In the genomic region with DNA sequence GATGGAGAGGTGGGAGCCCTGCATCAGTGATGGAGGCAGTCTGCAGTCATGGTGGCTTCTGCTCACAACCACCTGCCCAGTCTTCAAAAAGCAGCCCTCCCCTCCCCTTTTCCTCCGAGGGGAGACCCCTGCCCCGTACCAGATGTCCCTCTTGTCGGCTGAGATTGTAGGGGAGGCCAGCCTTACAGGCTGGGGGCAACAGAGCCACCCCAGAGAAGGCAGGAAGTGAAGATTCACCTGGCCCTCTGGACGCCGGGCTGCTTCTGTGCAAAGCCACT, we compare ENCODE assay signal across 2 cellular contexts.
TF ChIP-seq lines count a peak whose summit lies in the region.

No MANE protein-coding gene starts in this region.

TF ChIP-seq in HCT116, 20 proteins besides CTCF, POLR2A, EP300 and RAD21:
- TF ChIP-seq POLR2AphosphoS5 (IDR thresholded peaks at IDR 0.05; ENCODE audit: low read depth, low read length), result no peak
- no peak for TF ChIP-seq ZNF274 (IDR thresholded peaks at IDR 0.05; ENCODE audit: low read depth, low read length)
- TF ChIP-seq TCF7L2 (IDR thresholded peaks at IDR 0.05; ENCODE audit: borderline replicate concordance, extremely low read depth, insufficient read depth, insufficient read length), result no peak
- no peak for TF ChIP-seq ELF1 (IDR thresholded peaks at IDR 0.05; ENCODE audit: borderline replicate concordance, low read depth)
- TF ChIP-seq, protein P1, sequence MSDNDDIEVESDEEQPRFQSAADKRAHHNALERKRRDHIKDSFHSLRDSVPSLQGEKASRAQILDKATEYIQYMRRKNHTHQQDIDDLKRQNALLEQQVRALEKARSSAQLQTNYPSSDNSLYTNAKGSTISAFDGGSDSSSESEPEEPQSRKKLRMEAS (IDR thresholded peaks at IDR 0.05), result no peak
- TF ChIP-seq SIN3A (IDR thresholded peaks at IDR 0.05; ENCODE audit: low read depth), result no peak
- TF ChIP-seq FOSL1 (IDR thresholded peaks at IDR 0.05; ENCODE audit: low read depth), result no peak
- TF ChIP-seq YY1 (IDR thresholded peaks at IDR 0.05; ENCODE audit: extremely low read depth, insufficient replicate concordance, low read depth, low read length), result no peak
- no peak for TF ChIP-seq SP1 (IDR thresholded peaks at IDR 0.05; ENCODE audit: low read depth)
- TF ChIP-seq CBX3 (IDR thresholded peaks at IDR 0.05; ENCODE audit: low read depth), result no peak
- TF ChIP-seq CEBPB (IDR thresholded peaks at IDR 0.05; ENCODE audit: low read depth), result no peak
- no peak for TF ChIP-seq EZH2 (IDR thresholded peaks at IDR 0.05)
- no peak for TF ChIP-seq EGR1 (IDR thresholded peaks at IDR 0.05; ENCODE audit: low read depth)
TF ChIP-seq in HCT116: peak in this region for 0.

TF ChIP-seq in GM12878, 131 proteins besides CTCF, POLR2A, EP300 and RAD21:
- TF ChIP-seq STAT1 (conservative IDR thresholded peaks at IDR 0.05) (no peak), PAX5 (IDR thresholded peaks at IDR 0.05; ENCODE audit: borderline replicate concordance, low read depth, low read length) (no peak), SREBF2 (IDR thresholded peaks at IDR 0.05; ENCODE audit: low read length) (no peak), EGR1 (IDR thresholded peaks at IDR 0.05; ENCODE audit: borderline replicate concordance in 1 of 2, low read depth in 2 of 2, low read length in 2 of 2) (no peak), RFX5 (IDR thresholded peaks at IDR 0.05; ENCODE audit: low read depth, low read length) (no peak), HDAC6 (IDR thresholded peaks at IDR 0.05; ENCODE audit: unreplicated experiment) (no peak), ZNF207 (IDR thresholded peaks at IDR 0.05; ENCODE audit: borderline replicate concordance) (no peak), STAT3 (IDR thresholded peaks at IDR 0.05; ENCODE audit: low read depth, low read length) (no peak), SP1 (IDR thresholded peaks at IDR 0.05; ENCODE audit: low read depth, low read length) (no peak), RBBP5 (conservative IDR thresholded peaks at IDR 0.05) (no peak), MEF2B (IDR thresholded peaks at IDR 0.05; ENCODE audit: partially characterized antibody, poor library complexity, severe bottlenecking) (no peak), SMC3 (IDR thresholded peaks at IDR 0.05; ENCODE audit: borderline replicate concordance, low read length) (no peak), ASH2L (IDR thresholded peaks at IDR 0.05; ENCODE audit: borderline replicate concordance, low read depth) (no peak), SMAD5 (IDR thresholded peaks at IDR 0.05; ENCODE audit: low read depth) (no peak), NRF1 (conservative IDR thresholded peaks at IDR 0.05; ENCODE audit: low read depth, low read length) (no peak)
- TF ChIP-seq, protein P2, sequence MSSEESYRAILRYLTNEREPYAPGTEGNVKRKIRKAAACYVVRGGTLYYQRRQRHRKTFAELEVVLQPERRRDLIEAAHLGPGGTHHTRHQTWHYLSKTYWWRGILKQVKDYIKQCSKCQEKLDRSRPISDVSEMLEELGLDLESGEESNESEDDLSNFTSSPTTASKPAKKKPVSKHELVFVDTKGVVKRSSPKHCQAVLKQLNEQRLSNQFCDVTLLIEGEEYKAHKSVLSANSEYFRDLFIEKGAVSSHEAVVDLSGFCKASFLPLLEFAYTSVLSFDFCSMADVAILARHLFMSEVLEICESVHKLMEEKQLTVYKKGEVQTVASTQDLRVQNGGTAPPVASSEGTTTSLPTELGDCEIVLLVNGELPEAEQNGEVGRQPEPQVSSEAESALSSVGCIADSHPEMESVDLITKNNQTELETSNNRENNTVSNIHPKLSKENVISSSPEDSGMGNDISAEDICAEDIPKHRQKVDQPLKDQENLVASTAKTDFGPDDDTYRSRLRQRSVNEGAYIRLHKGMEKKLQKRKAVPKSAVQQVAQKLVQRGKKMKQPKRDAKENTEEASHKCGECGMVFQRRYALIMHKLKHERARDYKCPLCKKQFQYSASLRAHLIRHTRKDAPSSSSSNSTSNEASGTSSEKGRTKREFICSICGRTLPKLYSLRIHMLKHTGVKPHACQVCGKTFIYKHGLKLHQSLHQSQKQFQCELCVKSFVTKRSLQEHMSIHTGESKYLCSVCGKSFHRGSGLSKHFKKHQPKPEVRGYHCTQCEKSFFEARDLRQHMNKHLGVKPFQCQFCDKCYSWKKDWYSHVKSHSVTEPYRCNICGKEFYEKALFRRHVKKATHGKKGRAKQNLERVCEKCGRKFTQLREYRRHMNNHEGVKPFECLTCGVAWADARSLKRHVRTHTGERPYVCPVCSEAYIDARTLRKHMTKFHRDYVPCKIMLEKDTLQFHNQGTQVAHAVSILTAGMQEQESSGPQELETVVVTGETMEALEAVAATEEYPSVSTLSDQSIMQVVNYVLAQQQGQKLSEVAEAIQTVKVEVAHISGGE (CRISPR knock-in tag; IDR thresholded peaks at IDR 0.05), result no peak
- TF ChIP-seq, protein P1 (IDR thresholded peaks at IDR 0.05; ENCODE audit: low read depth, low read length), result no peak
- TF ChIP-seq, protein P3, sequence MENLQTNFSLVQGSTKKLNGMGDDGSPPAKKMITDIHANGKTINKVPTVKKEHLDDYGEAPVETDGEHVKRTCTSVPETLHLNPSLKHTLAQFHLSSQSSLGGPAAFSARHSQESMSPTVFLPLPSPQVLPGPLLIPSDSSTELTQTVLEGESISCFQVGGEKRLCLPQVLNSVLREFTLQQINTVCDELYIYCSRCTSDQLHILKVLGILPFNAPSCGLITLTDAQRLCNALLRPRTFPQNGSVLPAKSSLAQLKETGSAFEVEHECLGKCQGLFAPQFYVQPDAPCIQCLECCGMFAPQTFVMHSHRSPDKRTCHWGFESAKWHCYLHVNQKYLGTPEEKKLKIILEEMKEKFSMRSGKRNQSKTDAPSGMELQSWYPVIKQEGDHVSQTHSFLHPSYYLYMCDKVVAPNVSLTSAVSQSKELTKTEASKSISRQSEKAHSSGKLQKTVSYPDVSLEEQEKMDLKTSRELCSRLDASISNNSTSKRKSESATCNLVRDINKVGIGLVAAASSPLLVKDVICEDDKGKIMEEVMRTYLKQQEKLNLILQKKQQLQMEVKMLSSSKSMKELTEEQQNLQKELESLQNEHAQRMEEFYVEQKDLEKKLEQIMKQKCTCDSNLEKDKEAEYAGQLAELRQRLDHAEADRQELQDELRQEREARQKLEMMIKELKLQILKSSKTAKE (IDR thresholded peaks at IDR 0.05; ENCODE audit: low read depth, poor library complexity, severe bottlenecking), result no peak
